In the genomic region with DNA sequence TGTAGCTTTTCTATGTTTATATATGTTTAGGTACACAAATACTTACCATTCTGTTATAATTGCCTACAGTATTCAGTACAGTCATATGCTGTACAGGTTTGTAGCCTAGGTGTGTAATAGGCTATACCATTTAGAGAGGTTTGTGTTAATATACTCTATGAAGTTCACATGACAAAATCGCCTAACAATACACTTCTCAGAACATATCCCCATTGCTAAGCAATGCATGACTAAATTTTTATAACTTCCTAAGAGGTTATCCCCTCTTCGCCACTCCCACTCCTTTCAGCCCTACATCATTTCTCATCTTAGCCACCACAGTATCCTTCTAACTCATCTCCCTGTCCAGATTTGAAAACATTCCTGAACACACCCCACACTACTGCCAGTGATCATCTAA, we compare ENCODE assay signal across 17 cellular contexts.
DNase-seq lines count a peak whose midpoint lies in the region; ATAC-seq lines count a peak whose summit lies in the region.
"Had no signal": no experiment of that assay in that cellular context is flagged by ENCODE, and none has a peak within 500 bp of the region (broad histone marks: within the 10 kb centered on the region; RNA-seq: fewer than 3 reads in every experiment).

No MANE protein-coding gene starts in this region.

- peak; percentile 23 for ATAC-seq in activated CD4-positive, alpha-beta T cell treated with anti-CD3 and anti-CD28 coated beads for 36 hours
- ATAC-seq in activated naive CD4-positive, alpha-beta T cell treated with anti-CD3 and anti-CD28 coated beads, Interleukin-2, amount 50 U/mL, for 72 hours: peak; percentile 26 to 43
- no peak for ATAC-seq in stimulated activated effector memory CD8-positive, alpha-beta T cell treated with anti-CD3 and anti-CD28 coated beads, Interleukin-12 subunit alpha, Interleukin-12 subunit beta, amount 100 ng/mL, for 72 hours
- no peak for ATAC-seq in sciatic nerve
- no peak for ATAC-seq in HG03196 (IDR thresholded peaks at IDR 0.05; ENCODE audit: unreplicated experiment)
- ATAC-seq: HCT116 had no signal

- no peaks in the 10 kb centered on the region for H3K9me3 Mint-ChIP-seq in activated CD4-positive, alpha-beta T cell treated with anti-CD3 and anti-CD28 coated beads for 36 hours (ENCODE audit: low read depth)
- peaks cover 3% of the 10 kb centered on the region for H3K9me3 Mint-ChIP-seq in activated CD4-positive, alpha-beta T cell treated with anti-CD3 and anti-CD28 coated beads, Interleukin-2, amount 10 ng/mL, durations not matched to agents 24 days and 14 days
- peaks cover 0 to 5% of the 10 kb centered on the region in 2 donors for H3K9me3 Mint-ChIP-seq in activated naive CD4-positive, alpha-beta T cell treated with anti-CD3 and anti-CD28 coated beads, Interleukin-2, amount 50 U/mL, for 72 hours
- H3K9me3 Mint-ChIP-seq in activated T-helper 2 cell treated with anti-CD3 and anti-CD28 coated beads, Interferon-gamma antibody, Interleukin-2, Interleukin-4, amounts not matched to agents 10 μg/mL and 5 μg/mL and 100 μg/mL, durations not matched to agents 14 hours and 24 hours and 36 hours: no peaks in the 10 kb centered on the region
- H3K9me3 Mint-ChIP-seq in stimulated activated effector memory CD8-positive, alpha-beta T cell treated with anti-CD3 and anti-CD28 coated beads, Interleukin-12 subunit alpha, Interleukin-12 subunit beta, amount 100 ng/mL, for 72 hours: no peaks in the 10 kb centered on the region
- H3K9me3 Mint-ChIP-seq: CD4-positive, CD25-positive, alpha-beta regulatory T cell had no signal

- H3K27me3 Mint-ChIP-seq in activated CD4-positive, alpha-beta T cell treated with anti-CD3 and anti-CD28 coated beads for 36 hours: no peaks in the 10 kb centered on the region
- no peaks in the 10 kb centered on the region for H3K27me3 Mint-ChIP-seq in activated CD4-positive, alpha-beta T cell treated with anti-CD3 and anti-CD28 coated beads, Interleukin-2, amount 10 ng/mL, durations not matched to agents 24 days and 14 days
- H3K27me3 Mint-ChIP-seq in activated T-helper 2 cell treated with anti-CD3 and anti-CD28 coated beads, Interferon-gamma antibody, Interleukin-2, Interleukin-4, amounts not matched to agents 10 μg/mL and 5 μg/mL and 100 μg/mL, durations not matched to agents 14 hours and 24 hours and 36 hours (ENCODE audit: low read depth): no peaks in the 10 kb centered on the region
- H3K27me3 Mint-ChIP-seq: B cell; CD4-positive, CD25-positive, alpha-beta regulatory T cell had no signal

- CTCF ChIA-PET in activated CD4-positive, alpha-beta T cell treated with anti-CD3 and anti-CD28 coated beads for 36 hours (lab: Charles Lee): no interaction called here

- no peak overlapping the region for H3K27ac Mint-ChIP-seq in activated CD4-positive, alpha-beta T cell treated with anti-CD3 and anti-CD28 coated beads for 36 hours
- no peak overlapping the region for H3K27ac Mint-ChIP-seq in activated CD4-positive, alpha-beta T cell treated with anti-CD3 and anti-CD28 coated beads, Interleukin-2, amount 10 ng/mL, durations not matched to agents 24 days and 14 days
- H3K27ac Mint-ChIP-seq in activated naive CD4-positive, alpha-beta T cell treated with anti-CD3 and anti-CD28 coated beads, Interleukin-2, amount 50 U/mL, for 72 hours: no peak overlapping the region
- peak overlapping the region; percentile 14 for H3K27ac Mint-ChIP-seq in activated T-helper 2 cell treated with anti-CD3 and anti-CD28 coated beads, Interferon-gamma antibody, Interleukin-2, Interleukin-4, amounts not matched to agents 10 μg/mL and 5 μg/mL and 100 μg/mL, durations not matched to agents 14 hours and 24 hours and 36 hours
- peak overlapping the region; percentile 33 for H3K27ac Mint-ChIP-seq in stimulated activated effector memory CD8-positive, alpha-beta T cell treated with anti-CD3 and anti-CD28 coated beads, Interleukin-12 subunit alpha, Interleukin-12 subunit beta, amount 100 ng/mL, for 72 hours
- H3K27ac Mint-ChIP-seq: B cell had no signal

- H3K4me1 Mint-ChIP-seq in activated CD4-positive, alpha-beta T cell treated with anti-CD3 and anti-CD28 coated beads for 36 hours: peaks cover 11% of the 10 kb centered on the region
- H3K4me1 Mint-ChIP-seq in activated CD4-positive, alpha-beta T cell treated with anti-CD3 and anti-CD28 coated beads, Interleukin-2, amount 10 ng/mL, durations not matched to agents 24 days and 14 days: no peaks in the 10 kb centered on the region
- H3K4me1 Mint-ChIP-seq in activated T-helper 2 cell treated with anti-CD3 and anti-CD28 coated beads, Interferon-gamma antibody, Interleukin-2, Interleukin-4, amounts not matched to agents 10 μg/mL and 5 μg/mL and 100 μg/mL, durations not matched to agents 14 hours and 24 hours and 36 hours (ENCODE audit: low read depth): peaks cover 2% of the 10 kb centered on the region
- peaks cover 18% of the 10 kb centered on the region for H3K4me1 Mint-ChIP-seq in stimulated activated effector memory CD8-positive, alpha-beta T cell treated with anti-CD3 and anti-CD28 coated beads, Interleukin-12 subunit alpha, Interleukin-12 subunit beta, amount 100 ng/mL, for 72 hours

- POLR2A ChIA-PET in activated CD4-positive, alpha-beta T cell treated with anti-CD3 and anti-CD28 coated beads for 36 hours (lab: Charles Lee): no interaction called here

- intact Hi-C loops in activated CD4-positive, alpha-beta T cell treated with anti-CD3 and anti-CD28 coated beads for 36 hours (cut with DNase I, micrococcal nuclease): no loop called here
- intact Hi-C loops in activated CD4-positive, alpha-beta T cell treated with anti-CD3 and anti-CD28 coated beads, Interleukin-2, amount 10 ng/mL, durations not matched to agents 24 days and 14 days (cut with micrococcal nuclease): no loop called here
- intact Hi-C loops in activated T-helper 2 cell treated with anti-CD3 and anti-CD28 coated beads, Interferon-gamma antibody, Interleukin-2, Interleukin-4, amounts not matched to agents 10 μg/mL and 5 μg/mL and 100 μg/mL, durations not matched to agents 14 hours and 24 hours and 36 hours (cut with micrococcal nuclease): no loop called here
- intact Hi-C loops in sciatic nerve (cut with DNase I): no loop called here

- DNase-seq in activated CD4-positive, alpha-beta T cell treated with anti-CD3 and anti-CD28 coated beads for 36 hours: no peak
- no peak for DNase-seq in activated CD4-positive, alpha-beta T cell treated with anti-CD3 and anti-CD28 coated beads, Interleukin-2, amount 10 ng/mL, durations not matched to agents 24 days and 14 days
- DNase-seq in activated naive CD4-positive, alpha-beta T cell treated with anti-CD3 and anti-CD28 coated beads, Interleukin-2, amount 50 U/mL, for 72 hours (ENCODE audit: low spot score in 2 of 2): no peak
- DNase-seq in activated naive CD4-positive, alpha-beta T cell treated with Interleukin-2 at 50 U/mL for 16 hours: no peak
- no peak for DNase-seq in activated T-helper 2 cell treated with anti-CD3 and anti-CD28 coated beads, Interferon-gamma antibody, Interleukin-2, Interleukin-4, amounts not matched to agents 10 μg/mL and 5 μg/mL and 100 μg/mL, durations not matched to agents 14 hours and 24 hours and 36 hours (ENCODE audit: low spot score)
- DNase-seq in stimulated activated effector memory CD8-positive, alpha-beta T cell treated with anti-CD3 and anti-CD28 coated beads, Interleukin-12 subunit alpha, Interleukin-12 subunit beta, amount 100 ng/mL, for 72 hours (ENCODE audit: low spot score in 2 of 2): no peak
- DNase-seq in sciatic nerve (ENCODE audit: low spot score): no peak
- DNase-seq: Calu3; CD4-positive, CD25-positive, alpha-beta regulatory T cell; COR-L47; DMS53; DMS79 treated with DMSO at 0.1 percent for 48 hours; GF-D8; H9 had no signal

- H3K36me3 Mint-ChIP-seq in activated CD4-positive, alpha-beta T cell treated with anti-CD3 and anti-CD28 coated beads for 36 hours (ENCODE audit: low read depth): peaks cover 36% of the 10 kb centered on the region
- peaks cover 42% of the 10 kb centered on the region for H3K36me3 Mint-ChIP-seq in activated CD4-positive, alpha-beta T cell treated with anti-CD3 and anti-CD28 coated beads, Interleukin-2, amount 10 ng/mL, durations not matched to agents 24 days and 14 days (ENCODE audit: low read depth)
- peaks cover 8 to 18% of the 10 kb centered on the region in 2 donors for H3K36me3 Mint-ChIP-seq in activated naive CD4-positive, alpha-beta T cell treated with anti-CD3 and anti-CD28 coated beads, Interleukin-2, amount 50 U/mL, for 72 hours
- H3K36me3 Mint-ChIP-seq in activated T-helper 2 cell treated with anti-CD3 and anti-CD28 coated beads, Interferon-gamma antibody, Interleukin-2, Interleukin-4, amounts not matched to agents 10 μg/mL and 5 μg/mL and 100 μg/mL, durations not matched to agents 14 hours and 24 hours and 36 hours (ENCODE audit: low read depth): peaks cover 46% of the 10 kb centered on the region
- H3K36me3 Mint-ChIP-seq in stimulated activated effector memory CD8-positive, alpha-beta T cell treated with anti-CD3 and anti-CD28 coated beads, Interleukin-12 subunit alpha, Interleukin-12 subunit beta, amount 100 ng/mL, for 72 hours: peaks cover 37% of the 10 kb centered on the region

- H3K4me3 Mint-ChIP-seq in activated CD4-positive, alpha-beta T cell treated with anti-CD3 and anti-CD28 coated beads for 36 hours: no peak overlapping the region
- H3K4me3 Mint-ChIP-seq in activated CD4-positive, alpha-beta T cell treated with anti-CD3 and anti-CD28 coated beads, Interleukin-2, amount 10 ng/mL, durations not matched to agents 24 days and 14 days: no peak overlapping the region
- H3K4me3 Mint-ChIP-seq in activated T-helper 2 cell treated with anti-CD3 and anti-CD28 coated beads, Interferon-gamma antibody, Interleukin-2, Interleukin-4, amounts not matched to agents 10 μg/mL and 5 μg/mL and 100 μg/mL, durations not matched to agents 14 hours and 24 hours and 36 hours (ENCODE audit: low read depth): no peak overlapping the region
- no peak overlapping the region for H3K4me3 Mint-ChIP-seq in stimulated activated effector memory CD8-positive, alpha-beta T cell treated with anti-CD3 and anti-CD28 coated beads, Interleukin-12 subunit alpha, Interleukin-12 subunit beta, amount 100 ng/mL, for 72 hours
- H3K4me3 Mint-ChIP-seq: B cell, H9 had no signal

Comparison
In these comparisons a context has a peak if more than half of its experiments do, and no peak if none do; other contexts are left out.
1. ATAC-seq: peak in activated CD4-positive, alpha-beta T cell treated with anti-CD3 and anti-CD28 coated beads for 36 hours (single experiment) and activated naive CD4-positive, alpha-beta T cell treated with anti-CD3 and anti-CD28 coated beads, Interleukin-2, amount 50 U/mL, for 72 hours (2 of 2); none in stimulated activated effector memory CD8-positive, alpha-beta T cell treated with anti-CD3 and anti-CD28 coated beads, Interleukin-12 subunit alpha, Interleukin-12 subunit beta, amount 100 ng/mL, for 72 hours (single experiment), sciatic nerve (single experiment) and HG03196 (single experiment).
2. H3K27ac Mint-ChIP-seq: peak in activated T-helper 2 cell treated with anti-CD3 and anti-CD28 coated beads, Interferon-gamma antibody, Interleukin-2, Interleukin-4, amounts not matched to agents 10 μg/mL and 5 μg/mL and 100 μg/mL, durations not matched to agents 14 hours and 24 hours and 36 hours (single experiment) and stimulated activated effector memory CD8-positive, alpha-beta T cell treated with anti-CD3 and anti-CD28 coated beads, Interleukin-12 subunit alpha, Interleukin-12 subunit beta, amount 100 ng/mL, for 72 hours (single experiment); none in activated CD4-positive, alpha-beta T cell treated with anti-CD3 and anti-CD28 coated beads for 36 hours (single experiment), activated CD4-positive, alpha-beta T cell treated with anti-CD3 and anti-CD28 coated beads, Interleukin-2, amount 10 ng/mL, durations not matched to agents 24 days and 14 days (single experiment) and activated naive CD4-positive, alpha-beta T cell treated with anti-CD3 and anti-CD28 coated beads, Interleukin-2, amount 50 U/mL, for 72 hours (0 of 2).